ENCODE assay signal across 8 cellular contexts in genomic region chrX:123859409-123859827, GRCh38. TPM values are rescaled to one million over a fixed set of nuclear protein-coding genes. Genes with fewer than 3 reads are reported as not detected.
DNase-seq lines count a peak whose midpoint lies in the region; ATAC-seq and TF ChIP-seq lines count a peak whose summit lies in the region.

No MANE protein-coding gene starts in this region.

- H3K9me3 Mint-ChIP-seq in activated B cell treated with CpG ODN at 0.5 μM for 24 hours = no peaks in the 10 kb centered on the region
- peaks cover 6% of the 10 kb centered on the region for H3K9me3 Mint-ChIP-seq in nephron
- H3K9me3 Mint-ChIP-seq in type B pancreatic cell = peaks cover 6% of the 10 kb centered on the region

- H3K4me1 ChIP-seq in esophagus squamous epithelium = peaks cover 0 to 23% (median 0%) of the 10 kb centered on the region in 3 donors

- H3K36me3 Mint-ChIP-seq in activated B cell treated with CpG ODN at 0.5 μM for 24 hours (ENCODE audit: low read depth) = peaks cover 3% of the 10 kb centered on the region
- H3K36me3 Mint-ChIP-seq in nephron (ENCODE audit: low read depth) = peaks cover under 1% of the 10 kb centered on the region
- no peaks in the 10 kb centered on the region for H3K36me3 Mint-ChIP-seq in type B pancreatic cell

- intact Hi-C loops in activated B cell treated with CpG ODN at 0.5 μM for 24 hours (cut with micrococcal nuclease) = loop anchor here (2.0 kb wide), 1 partner anchor 25 kb away; no protein-coding TSS in a partner anchor
- intact Hi-C loops in esophagus squamous epithelium (cut with DNase I) = no loop called here

- H3K27me3 ChIP-seq in esophagus squamous epithelium = no peaks in the 10 kb centered on the region

- CTCF ChIA-PET in activated B cell treated with CpG ODN at 0.5 μM for 24 hours (lab: Charles Lee) = no interaction called here

- POLR2A ChIA-PET in activated B cell treated with CpG ODN at 0.5 μM for 24 hours (lab: Charles Lee) = interaction anchor here (0.6 to 2.0 kb wide), 9 partner anchors 10 to 166 kb away, joined by 3 to 11 read pairs (median 6); no protein-coding TSS in a partner anchor

- peak overlapping the region; percentile 61 to 73 (median 70) for H3K4me3 ChIP-seq in esophagus squamous epithelium

- no peak for TF ChIP-seq POLR2A in esophagus squamous epithelium (IDR thresholded peaks at IDR 0.05)

- H3K4me1 Mint-ChIP-seq in activated B cell treated with CpG ODN at 0.5 μM for 24 hours (peaks cover 17% of the 10 kb centered on the region), nephron (peaks cover 12% of the 10 kb centered on the region), type B pancreatic cell (ENCODE audit: unreplicated experiment) (peaks cover 5% of the 10 kb centered on the region)

- ATAC-seq in GM21723 (IDR thresholded peaks at IDR 0.05; ENCODE audit: unreplicated experiment) (peak; percentile 8), activated B cell treated with CpG ODN at 0.5 μM for 24 hours (ENCODE audit: low read depth) (peak; percentile 4)

- no peaks in the 10 kb centered on the region for H3K9me3 ChIP-seq in esophagus squamous epithelium

- WGBS in esophagus squamous epithelium, 2 donors = 0 to 14% methylated on average over 1 to 7 of the region's 13 CpGs

- H3K27ac Mint-ChIP-seq in activated B cell treated with CpG ODN at 0.5 μM for 24 hours (peak overlapping the region; percentile 88), nephron (peak overlapping the region; percentile 90 to 96 (median 92)), type B pancreatic cell (peak overlapping the region; percentile 92)

- peak overlapping the region; percentile 94 to 98 (median 97) for H3K27ac ChIP-seq in esophagus squamous epithelium

- H3K27me3 Mint-ChIP-seq in activated B cell treated with CpG ODN at 0.5 μM for 24 hours = no peaks in the 10 kb centered on the region
- no peaks in the 10 kb centered on the region for H3K27me3 Mint-ChIP-seq in nephron (ENCODE audit: low read depth)
- no peaks in the 10 kb centered on the region for H3K27me3 Mint-ChIP-seq in type B pancreatic cell

- in situ Hi-C loops in KBM-7 (cut with MboI; ENCODE audit: low pct_unique_long_range_greater_than_20kb, low sequenced_read_pairs) = no loop called here

- no peak for TF ChIP-seq CTCF in activated B cell treated with CpG ODN at 0.5 μM for 24 hours (IDR thresholded peaks at IDR 0.05)
- no peak for TF ChIP-seq CTCF in esophagus squamous epithelium (IDR thresholded peaks at IDR 0.05)
- TF ChIP-seq CTCF in nephron (IDR thresholded peaks at IDR 0.05; ENCODE audit: unreplicated experiment in 3 of 3) = no peak
- TF ChIP-seq CTCF in type B pancreatic cell (conservative IDR thresholded peaks at IDR 0.05) = no peak

- H3K4me3 Mint-ChIP-seq in activated B cell treated with CpG ODN at 0.5 μM for 24 hours (peak overlapping the region; percentile 89), nephron (peak overlapping the region; percentile 79 to 96 (median 92)), type B pancreatic cell (peak overlapping the region; percentile 92)

- H3K36me3 ChIP-seq in esophagus squamous epithelium = no peaks in the 10 kb centered on the region

- DNase-seq in COLO829 (ENCODE audit: low spot score) (peak; percentile 81), NCI-H1092 treated with DMSO at 0.1 percent for 48 hours (lab: John Stamatoyannopoulos, UW) (peak; percentile 90), activated B cell treated with CpG ODN at 0.5 μM for 24 hours (no peak), esophagus squamous epithelium (lab: John Stamatoyannopoulos, UW) (no peak), type B pancreatic cell (ENCODE audit: extremely low spot score, unreplicated experiment) (no peak), KBM-7 (no peak)

RNA-seq across cellular contexts. Expression of gene XIAP, which starts 0.4 kb away (rescaled TPM):
- total RNA-seq in activated B cell treated with CpG ODN at 0.5 μM for 24 hours = 32.0 and 43.6 TPM in 2 replicates
- total RNA-seq in esophagus squamous epithelium = 10 to 100 TPM; 20.0 to 38.5 (median 30.8) TPM
- 34.4 and 37.3 TPM in 2 replicates for total RNA-seq in type B pancreatic cell (ENCODE audit: low replicate concordance)

Comparison
In these comparisons a context has a peak if more than half of its experiments do, and no peak if none do; other contexts are left out.
1. DNase-seq: peak in COLO829 (single experiment) and NCI-H1092 treated with DMSO at 0.1 percent for 48 hours (single experiment); none in activated B cell treated with CpG ODN at 0.5 μM for 24 hours (single experiment), esophagus squamous epithelium (single experiment), type B pancreatic cell (single experiment) and KBM-7 (single experiment).
2. Peak in every context shown above with its lines, with median percentiles within 50 percentile points of each other: H3K27ac Mint-ChIP-seq and H3K4me3 Mint-ChIP-seq.